ENCODE assay signal across 17 cellular contexts in the genomic region with DNA sequence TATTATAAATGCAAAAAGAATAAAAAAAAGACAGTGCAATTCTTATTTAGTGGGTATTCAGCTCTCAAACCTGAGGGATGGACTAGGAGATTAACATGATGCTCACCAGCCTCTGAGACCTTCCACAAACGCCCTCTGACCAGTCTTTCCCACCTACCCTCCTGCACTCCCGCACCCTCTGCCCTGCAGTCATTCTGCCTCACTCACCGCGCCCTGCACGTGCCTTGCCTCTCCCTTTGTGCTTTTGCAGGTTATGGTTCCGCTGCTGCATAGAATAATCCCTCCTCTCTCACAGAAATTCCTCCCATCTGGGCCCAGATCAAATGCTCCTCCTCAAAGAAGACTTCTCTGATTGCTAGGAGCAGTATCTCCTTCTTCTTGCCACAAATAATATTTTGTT. TPM values are rescaled to one million over a fixed set of nuclear protein-coding genes. Genes with fewer than 3 reads are reported as not detected.
DNase-seq lines count a peak whose midpoint lies in the region; ATAC-seq, FAIRE-seq and TF ChIP-seq lines count a peak whose summit lies in the region.
"Had no signal": no experiment of that assay in that cellular context is flagged by ENCODE, and none has a peak within 500 bp of the region (broad histone marks: within the 10 kb centered on the region; RNA-seq: fewer than 3 reads in every experiment).

No MANE protein-coding gene starts in this region.

- H3K36me3 Mint-ChIP-seq in CD14-positive monocyte (peaks cover 3 to 10% of the 10 kb centered on the region in 2 donors), osteocyte (ENCODE audit: unreplicated experiment) (no peaks in the 10 kb centered on the region)
- H3K36me3 Mint-ChIP-seq in effector memory CD8-positive, alpha-beta T cell (ENCODE audit: insufficient read depth) = peaks cover 7% of the 10 kb centered on the region

- H3K9me3 Mint-ChIP-seq in CD14-positive monocyte (peaks cover 0 to 8% (median 3%) of the 10 kb centered on the region in 7 donors), osteocyte (ENCODE audit: unreplicated experiment) (no peaks in the 10 kb centered on the region)
- peaks cover 0 to 3% of the 10 kb centered on the region in 2 donors for H3K9me3 Mint-ChIP-seq in effector memory CD8-positive, alpha-beta T cell

- TF ChIP-seq CTCF in CD14-positive monocyte (IDR thresholded peaks at IDR 0.05) = no peak
- no peak for TF ChIP-seq CTCF in keratinocyte (optimal IDR thresholded peaks at IDR 0.05 in 1 of 3, IDR thresholded peaks at IDR 0.05 in 1 of 3, conservative IDR thresholded peaks at IDR 0.05 in 1 of 3; ENCODE audit: extremely low read depth in 1 of 3, insufficient read depth in 2 of 3, low read length in 3 of 3)
- no peak for TF ChIP-seq CTCF in osteocyte (IDR thresholded peaks at IDR 0.05)

- H3K9me3 ChIP-seq in keratinocyte (ENCODE audit: control insufficient read depth, low read depth, low read length) = no peaks in the 10 kb centered on the region
- H3K9me3 ChIP-seq: Caco-2, MG63 had no signal

- H3K79me2 ChIP-seq in keratinocyte (ENCODE audit: control insufficient read depth, insufficient read depth, low read length) = no peaks in the 10 kb centered on the region

- H3K27ac ChIP-seq in keratinocyte (ENCODE audit: control insufficient read depth, insufficient read depth, low read length) = no peak overlapping the region
- H3K27ac ChIP-seq: BLaER1 treated with 17β-estradiol and CSF1 and Interleukin-3, amounts not matched to agents 10 nM and 100 nM had no signal

- H3K4me3 ChIP-seq in keratinocyte (ENCODE audit: control insufficient read depth in 2 of 3, extremely low read depth in 1 of 3, insufficient read depth in 2 of 3, low read depth in 1 of 3, low read length in 3 of 3) = no peak overlapping the region
- H3K4me3 ChIP-seq: BLaER1 treated with 17β-estradiol and CSF1 and Interleukin-3, amounts not matched to agents 10 nM and 100 nM; HAP-1; MG63 had no signal

- dilution Hi-C loops in keratinocyte (cut with MboI; ENCODE audit: extremely low pct_ligation_motif_present, low sequenced_read_pairs) = no loop called here

- peaks cover 0 to 6% (median 4%) of the 10 kb centered on the region in 3 donors for H3K27me3 Mint-ChIP-seq in CD14-positive monocyte (ENCODE audit: low read depth in 3 of 3)
- H3K27me3 Mint-ChIP-seq in effector memory CD8-positive, alpha-beta T cell = no peaks in the 10 kb centered on the region
- H3K27me3 Mint-ChIP-seq in osteocyte (ENCODE audit: unreplicated experiment) = peaks cover 12% of the 10 kb centered on the region

- H4K20me1 ChIP-seq in keratinocyte (ENCODE audit: control insufficient read depth, extremely low read depth, insufficient read depth, low read length) = no peaks in the 10 kb centered on the region
- H4K20me1 ChIP-seq: BLaER1 treated with 17β-estradiol and CSF1 and Interleukin-3, amounts not matched to agents 10 nM and 100 nM had no signal

- H3K4me1 ChIP-seq in keratinocyte (ENCODE audit: control insufficient read depth, extremely low read depth, insufficient read depth, low read length) = peaks cover 24% of the 10 kb centered on the region
- H3K4me1 ChIP-seq: Caco-2 had no signal

- no peaks in the 10 kb centered on the region for H3K27me3 ChIP-seq in keratinocyte (ENCODE audit: control insufficient read depth, extremely low read depth, insufficient read depth, low read length)
- H3K27me3 ChIP-seq: BLaER1 treated with 17β-estradiol and CSF1 and Interleukin-3, amounts not matched to agents 10 nM and 100 nM; MG63 had no signal

- intact Hi-C loops in CD14-positive monocyte (cut with micrococcal nuclease) = loop anchor here in 1 of 2 donors (5.0 kb wide), 1 partner anchor 37 kb away; no protein-coding TSS in a partner anchor

- H3K4me2 ChIP-seq in keratinocyte (ENCODE audit: control insufficient read depth, extremely low read depth, insufficient read depth, low read depth, low read length) = peak overlapping the region; percentile 32

- H3K4me1 Mint-ChIP-seq in CD14-positive monocyte (peaks cover 68% of the 10 kb centered on the region), osteocyte (ENCODE audit: unreplicated experiment) (no peaks in the 10 kb centered on the region)
- H3K4me1 Mint-ChIP-seq in effector memory CD8-positive, alpha-beta T cell (ENCODE audit: low read depth in 2 of 2) = peaks cover 35 to 49% of the 10 kb centered on the region in 2 donors

- ATAC-seq in effector memory CD8-positive, alpha-beta T cell (replicated peaks) = no peak
- ATAC-seq in GM21367 (IDR thresholded peaks at IDR 0.05; ENCODE audit: unreplicated experiment) (no peak), GM18907 (IDR thresholded peaks at IDR 0.05; ENCODE audit: unreplicated experiment) (no peak)
- ATAC-seq: Right ventricle myocardium inferior had no signal

- peak overlapping the region in 4 of 7 donors; percentile 31 to 75 (median 52) for H3K27ac Mint-ChIP-seq in CD14-positive monocyte
- H3K27ac Mint-ChIP-seq in effector memory CD8-positive, alpha-beta T cell = peak overlapping the region; percentile 80 to 90
- no peak overlapping the region for H3K27ac Mint-ChIP-seq in osteocyte (ENCODE audit: unreplicated experiment)

- DNase-seq in CD14-positive monocyte (ENCODE audit: low spot score) = no peak
- no peak for DNase-seq in effector memory CD8-positive, alpha-beta T cell
- no peak for DNase-seq in keratinocyte (ENCODE audit: low read depth, low spot score)
- DNase-seq in osteocyte (ENCODE audit: extremely low spot score, unreplicated experiment) = peak; percentile 67
- DNase-seq in NCI-H510A (lab: John Stamatoyannopoulos, UW) = no peak
- DNase-seq in stimulated activated CD8-positive, alpha-beta memory T cell treated with anti-CD3 and anti-CD28 coated beads, Interleukin-4, amount 100 ng/mL, for 48 hours = no peak
- DNase-seq: Caco-2, Karpas-422, MG63, NCI-H1092, NCI-H2081 treated with DMSO at 0.1 percent for 48 hours, NCI-H510A treated with DMSO at 0.1 percent for 48 hours had no signal

- H3K9me1 ChIP-seq in keratinocyte (ENCODE audit: control insufficient read depth, extremely low read depth, insufficient read depth, low read length) = no peaks in the 10 kb centered on the region

- H3K36me3 ChIP-seq in keratinocyte (ENCODE audit: control insufficient read depth in 2 of 2, extremely low read depth in 1 of 2, insufficient read depth in 2 of 2, low read length in 2 of 2) = no peaks in the 10 kb centered on the region
- H3K36me3 ChIP-seq: BLaER1 treated with 17β-estradiol and CSF1 and Interleukin-3, amounts not matched to agents 10 nM and 100 nM; HAP-1; MG63 had no signal

- H3K9ac ChIP-seq in keratinocyte (ENCODE audit: control insufficient read depth, extremely low read depth, insufficient read depth, low read length) = no peak overlapping the region
- H3K9ac ChIP-seq: BLaER1 treated with 17β-estradiol and CSF1 and Interleukin-3, amounts not matched to agents 10 nM and 100 nM had no signal

- H2AFZ ChIP-seq in keratinocyte (ENCODE audit: control insufficient read depth, low read length) = peak overlapping the region; percentile 4

- H3K4me3 Mint-ChIP-seq in CD14-positive monocyte = no peak overlapping the region
- H3K4me3 Mint-ChIP-seq in effector memory CD8-positive, alpha-beta T cell = peak overlapping the region; percentile 56 to 70
- H3K4me3 Mint-ChIP-seq in osteocyte (ENCODE audit: unreplicated experiment) = no peak overlapping the region

- FAIRE-seq in keratinocyte (lab: Jason Lieb, UNC) = no peak

RNA-seq across cellular contexts. Expression of a gene that starts 28.5 kb away (rescaled TPM):
- polyA plus RNA-seq in CD14-positive monocyte (10 to 100 TPM in 1 of 2 donors, 1 to 10 TPM in 1; 7.1 to 14.7 TPM), keratinocyte (14.8 to 20.0 TPM (median 18.9 TPM) in 3 replicates)
- 18.4 TPM for polyA plus RNA-seq in keratinocyte (2011; ENCODE audit: low read depth)
- 11.2 and 16.9 TPM in 2 replicates for polyA plus RNA-seq in keratinocyte (2011; cell fraction: cytosol; rRNA removed)
- polyA plus RNA-seq in keratinocyte (2011; cell fraction: nucleus; rRNA removed) = 18.9 and 20.8 TPM in 2 replicates
- 9.0 and 14.8 TPM in 2 replicates for polyA plus RNA-seq in keratinocyte (2012; ENCODE audit: low replicate concordance)
- polyA minus RNA-seq in keratinocyte = 13.6 to 31.9 TPM (median 21.9 TPM) in 3 replicates
- 10.6 TPM for polyA minus RNA-seq in keratinocyte (2011; cell fraction: cytosol; rRNA and poly(A)+ RNA removed)
- 16.7 and 35.9 TPM in 2 replicates for polyA minus RNA-seq in keratinocyte (2011; cell fraction: nucleus; rRNA and poly(A)+ RNA removed)
- not detected in 2 replicates for total RNA-seq in osteocyte

Comparison
In these comparisons a context has a peak if more than half of its experiments do, and no peak if none do; other contexts are left out.
1. H3K4me3 Mint-ChIP-seq: peak in effector memory CD8-positive, alpha-beta T cell (2 of 2); none in CD14-positive monocyte (0 of 2) and osteocyte (single experiment).